26 cellular contexts compared by ENCODE assay signal in the genomic region with DNA sequence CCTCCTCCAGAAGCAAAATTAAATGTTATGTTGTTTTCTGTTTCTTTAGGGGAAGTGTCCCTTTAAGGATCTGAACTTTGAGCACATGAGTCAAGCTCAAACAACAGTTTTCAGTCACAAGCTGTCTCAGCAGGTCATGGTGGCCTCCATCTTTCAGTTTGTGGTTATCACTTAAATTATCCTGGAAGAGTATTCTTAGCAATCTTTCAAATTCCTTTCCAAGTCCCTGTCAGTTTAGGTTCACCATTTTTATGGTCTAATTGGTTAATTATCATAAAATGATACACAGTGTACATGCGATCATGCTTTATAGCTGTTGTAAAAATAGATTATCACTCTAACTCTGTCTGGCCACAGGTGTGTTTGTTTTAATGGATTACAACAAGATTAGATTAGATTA. TPM values are rescaled to one million over a fixed set of nuclear protein-coding genes. Genes with fewer than 3 reads are reported as not detected.
DNase-seq lines count a peak whose midpoint lies in the region; ATAC-seq and TF ChIP-seq lines count a peak whose summit lies in the region.
"Had no signal": no experiment of that assay in that cellular context is flagged by ENCODE, and none has a peak within 500 bp of the region (broad histone marks: within the 10 kb centered on the region; RNA-seq: fewer than 3 reads in every experiment).

No MANE protein-coding gene starts in this region.

- CTCF ChIA-PET in Caco-2 (lab: Charles Lee) = interaction anchor here (0.9 to 1.2 kb wide), 2 partner anchors 20 to 24 kb away, joined by 3 to 4 read pairs; no protein-coding TSS in a partner anchor

- no peak overlapping the region for H3K4me3 Mint-ChIP-seq in Caco-2 (ENCODE audit: unreplicated experiment)
- H3K4me3 Mint-ChIP-seq: activated CD8-positive, alpha-beta T cell treated with anti-CD3 and anti-CD28 coated beads, Interleukin-2, amount 10 ng/mL, durations not matched to agents 7 days and 5 days; activated naive CD4-positive, alpha-beta T cell treated with anti-CD3 and anti-CD28 coated beads, Interleukin-2, amount 50 U/mL, for 24 hours; activated T-cell treated with anti-CD3 and anti-CD28 coated beads, Interleukin-2, amount 50 U/mL, for 4 hours; H9; IgD-negative memory B cell; memory B cell; natural killer cell; WTC11 had no signal

- H3K27ac ChIP-seq in cingulate gyrus (ENCODE audit: low read depth, low read length) = peak overlapping the region; percentile 30
- H3K27ac ChIP-seq: BLaER1, HL-60, pancreas, SJSA1 had no signal

- H3K36me3 ChIP-seq in Caco-2 (ENCODE audit: control insufficient read depth, insufficient read depth, low read length) = no peaks in the 10 kb centered on the region
- H3K36me3 ChIP-seq: BLaER1, pancreas, SJSA1, upper lobe of left lung had no signal

- no peaks in the 10 kb centered on the region for H3K27me3 ChIP-seq in Caco-2 (replicated peaks; ENCODE audit: control insufficient read depth, insufficient read depth, low read length)
- H3K27me3 ChIP-seq: BLaER1, pancreas, SJSA1, upper lobe of left lung had no signal

- H3K4me1 ChIP-seq in Caco-2 = peaks cover 39% of the 10 kb centered on the region
- H3K4me1 ChIP-seq: BLaER1, pancreas, SJSA1 had no signal

- peaks cover 5% of the 10 kb centered on the region for H3K9me3 Mint-ChIP-seq in Caco-2 (ENCODE audit: unreplicated experiment)
- H3K9me3 Mint-ChIP-seq: activated naive CD4-positive, alpha-beta T cell treated with anti-CD3 and anti-CD28 coated beads, Interleukin-2, amount 50 U/mL, for 24 hours; activated T-cell treated with anti-CD3 and anti-CD28 coated beads, Interleukin-2, amount 50 U/mL, for 4 hours; H9; IgD-negative memory B cell; memory B cell; natural killer cell; WTC11 had no signal

- no TSS peak for BruUV-seq in Caco-2 (replicated peaks; lab: Mats Ljungman, UMichigan)

- no peaks in the 10 kb centered on the region for H3K9me3 ChIP-seq in Caco-2
- H3K9me3 ChIP-seq: BLaER1, pancreas, SJSA1, upper lobe of left lung had no signal

- no peak for TF ChIP-seq CTCF in Caco-2 (IDR thresholded peaks at IDR 0.05; ENCODE audit: insufficient read depth in 1 of 2, low read depth in 1 of 2, low read length in 1 of 2, severe bottlenecking in 1 of 2, unreplicated experiment in 1 of 2)
- no peak for TF ChIP-seq CTCF in GM20000 (IDR thresholded peaks at IDR 0.05; ENCODE audit: extremely low read depth, missing control alignments)

- no peaks in the 10 kb centered on the region for H3K36me3 Mint-ChIP-seq in Caco-2 (ENCODE audit: insufficient read depth, unreplicated experiment)
- H3K36me3 Mint-ChIP-seq: activated naive CD4-positive, alpha-beta T cell treated with anti-CD3 and anti-CD28 coated beads, Interleukin-2, amount 50 U/mL, for 24 hours; memory B cell; natural killer cell; WTC11 had no signal

- POLR2A ChIA-PET in Caco-2 (lab: Charles Lee) = interaction anchor here (1.2 kb wide), 1 partner anchor 266 kb away, joined by 3 read pairs; a partner anchor contains a TSS

- peak; percentile 60 to 74 for DNase-seq in Caco-2
- DNase-seq in MV-4-11 (lab: John Stamatoyannopoulos, UW) = peak; percentile 84
- peak; percentile 37 for DNase-seq in myocyte (ENCODE audit: low read depth)
- DNase-seq in NCI-H2081 (lab: John Stamatoyannopoulos, UW) = no peak
- no peak for DNase-seq in GM20000 (ENCODE audit: low spot score)
- DNase-seq in amygdala (lab: John Stamatoyannopoulos, UW) = no peak
- DNase-seq: activated CD8-positive, alpha-beta T cell treated with anti-CD3 and anti-CD28 coated beads, Interleukin-2, amount 10 ng/mL, durations not matched to agents 7 days and 5 days; activated T-cell treated with anti-CD3 and anti-CD28 coated beads, Interleukin-2, amount 50 U/mL, for 4 hours; H9; natural killer cell; NCI-H1092; NCI-H524; pancreas; stimulated activated CD4-positive, alpha-beta T cell treated with anti-CD3 and anti-CD28 coated beads, Interleukin-1b, Interleukin-23, amount 100 ng/mL, for 48 hours; stimulated activated naive CD8-positive, alpha-beta T cell treated with anti-CD3 and anti-CD28 coated beads, Interleukin-15, Interleukin-2, amounts not matched to agents 100 U/mL and 50 U/mL, for 24 hours; upper lobe of left lung had no signal

- peaks cover 20% of the 10 kb centered on the region for H3K4me1 Mint-ChIP-seq in Caco-2 (ENCODE audit: low read depth, unreplicated experiment)
- H3K4me1 Mint-ChIP-seq: activated naive CD4-positive, alpha-beta T cell treated with anti-CD3 and anti-CD28 coated beads, Interleukin-2, amount 50 U/mL, for 24 hours; IgD-negative memory B cell; memory B cell; natural killer cell had no signal

- intact Hi-C loops in Caco-2 (cut with micrococcal nuclease; ENCODE audit: unreplicated experiment) = loop anchor here (1.0 to 2.0 kb wide), 4 partner anchors 20 to 84 kb away; no protein-coding TSS in a partner anchor

- H3K27me3 Mint-ChIP-seq in Caco-2 (ENCODE audit: insufficient read depth, unreplicated experiment) = no peaks in the 10 kb centered on the region
- H3K27me3 Mint-ChIP-seq: activated naive CD4-positive, alpha-beta T cell treated with anti-CD3 and anti-CD28 coated beads, Interleukin-2, amount 50 U/mL, for 24 hours; IgD-negative memory B cell had no signal

- no peak for ATAC-seq in HG02870 (IDR thresholded peaks at IDR 0.05; ENCODE audit: unreplicated experiment)
- ATAC-seq: activated CD8-positive, alpha-beta T cell treated with anti-CD3 and anti-CD28 coated beads, Interleukin-2, amount 10 ng/mL, durations not matched to agents 7 days and 5 days; activated T-cell treated with anti-CD3 and anti-CD28 coated beads, Interleukin-2, amount 50 U/mL, for 4 hours; natural killer cell; stimulated activated naive CD8-positive, alpha-beta T cell treated with anti-CD3 and anti-CD28 coated beads, Interleukin-15, Interleukin-2, amounts not matched to agents 100 U/mL and 50 U/mL, for 24 hours; WTC11 had no signal

- H3K4me3 ChIP-seq in Caco-2 (ENCODE audit: low read depth, low read length) = no peak overlapping the region
- H3K4me3 ChIP-seq: BLaER1, pancreas, SJSA1, upper lobe of left lung had no signal

- H3K27ac Mint-ChIP-seq in Caco-2 (ENCODE audit: unreplicated experiment) = peak overlapping the region; percentile 51
- H3K27ac Mint-ChIP-seq: activated CD8-positive, alpha-beta T cell treated with anti-CD3 and anti-CD28 coated beads, Interleukin-2, amount 10 ng/mL, durations not matched to agents 7 days and 5 days; activated naive CD4-positive, alpha-beta T cell treated with anti-CD3 and anti-CD28 coated beads, Interleukin-2, amount 50 U/mL, for 24 hours; H9; IgD-negative memory B cell; memory B cell; natural killer cell; WTC11 had no signal

RNA-seq across cellular contexts. Expression of a gene that starts 43.1 kb away (rescaled TPM):
- total RNA-seq in Caco-2 (2022) (114 and 153 TPM in 2 replicates), myocyte (45.9 and 84.9 TPM in 2 replicates)
- 20.5 TPM for polyA plus RNA-seq in myocyte (2012)
- total RNA-seq: OCI-LY7 had no signal
- polyA plus RNA-seq: IgD-negative memory B cell had no signal

Comparison
In these comparisons a context has a peak if more than half of its experiments do, and no peak if none do; other contexts are left out.
1. DNase-seq: peak in Caco-2 (2 of 2), MV-4-11 (single experiment) and myocyte (single experiment); none in NCI-H2081 (0 of 2), GM20000 (single experiment) and amygdala (0 of 56).